In genomic region chr20:34736106-34736505, GRCh38 we compare ENCODE assay signal across 13 cellular contexts.
"Had no signal": no experiment of that assay in that cellular context is flagged by ENCODE, and none has a peak within 500 bp of the region (broad histone marks: within the 10 kb centered on the region; RNA-seq: fewer than 3 reads in every experiment).

No MANE protein-coding gene starts in this region.

- H3K27me3 Mint-ChIP-seq: activated naive CD8-positive, alpha-beta T cell treated with anti-CD3 and anti-CD28 coated beads, Interleukin-2, amount 10 ng/mL, durations not matched to agents 7 days and 5 days; stimulated activated memory B cell treated with anti-CD40 and anti-IgM and Interleukin-4, amounts not matched to agents 10 μg/mL and 1 μg/mL and 100 μg/mL, for 72 hours had no signal

- H3K27ac Mint-ChIP-seq: activated naive CD8-positive, alpha-beta T cell treated with anti-CD3 and anti-CD28 coated beads, Interleukin-2, amount 10 ng/mL, durations not matched to agents 7 days and 5 days; activated T-helper 1 cell treated with anti-CD3 and anti-CD28 coated beads, Interleukin-12 subunit alpha, Interleukin-12 subunit beta, Interleukin-2, Interleukin-4 antibody, amounts not matched to agents 30 ng/mL and 10 ng/mL and 1 ng/mL, durations not matched to agents 14 hours and 24 hours and 36 hours; endodermal cell; nephron; stimulated activated memory B cell treated with anti-CD40 and anti-IgM and Interleukin-4, amounts not matched to agents 10 μg/mL and 1 μg/mL and 100 μg/mL, for 72 hours; T-helper 2 cell treated with Interferon-gamma antibody and Interleukin-4, amounts not matched to agents 5 μg/mL and 100 μg/mL, for 36 hours had no signal

- H3K4me1 Mint-ChIP-seq: endodermal cell; nephron; stimulated activated memory B cell treated with anti-CD40 and anti-IgM and Interleukin-4, amounts not matched to agents 10 μg/mL and 1 μg/mL and 100 μg/mL, for 72 hours had no signal

- DNase-seq: activated CD4-positive, alpha-beta T cell treated with anti-CD3 and anti-CD28 coated beads, Interleukin-2, amount 50 U/mL, for 1 hour; activated naive CD8-positive, alpha-beta T cell treated with anti-CD3 and anti-CD28 coated beads, Interleukin-2, amount 10 ng/mL, durations not matched to agents 7 days and 5 days; brain microvascular endothelial cell; endodermal cell; mesenchymal stem cell; stimulated activated CD4-positive, alpha-beta T cell treated with anti-CD3 and anti-CD28 coated beads, Interleukin-2, amount 100 ng/mL, for 48 hours; tibial artery had no signal

- H3K27me3 ChIP-seq: brain microvascular endothelial cell, gastroesophageal sphincter, tibial artery had no signal

- H3K4me3 Mint-ChIP-seq: activated naive CD8-positive, alpha-beta T cell treated with anti-CD3 and anti-CD28 coated beads, Interleukin-2, amount 10 ng/mL, durations not matched to agents 7 days and 5 days; activated T-helper 1 cell treated with anti-CD3 and anti-CD28 coated beads, Interleukin-12 subunit alpha, Interleukin-12 subunit beta, Interleukin-2, Interleukin-4 antibody, amounts not matched to agents 30 ng/mL and 10 ng/mL and 1 ng/mL, durations not matched to agents 14 hours and 24 hours and 36 hours; endodermal cell; nephron; stimulated activated memory B cell treated with anti-CD40 and anti-IgM and Interleukin-4, amounts not matched to agents 10 μg/mL and 1 μg/mL and 100 μg/mL, for 72 hours; T-helper 2 cell treated with Interferon-gamma antibody and Interleukin-4, amounts not matched to agents 5 μg/mL and 100 μg/mL, for 36 hours had no signal

- H3K9me3 Mint-ChIP-seq: activated naive CD8-positive, alpha-beta T cell treated with anti-CD3 and anti-CD28 coated beads, Interleukin-2, amount 10 ng/mL, durations not matched to agents 7 days and 5 days; activated T-helper 1 cell treated with anti-CD3 and anti-CD28 coated beads, Interleukin-12 subunit alpha, Interleukin-12 subunit beta, Interleukin-2, Interleukin-4 antibody, amounts not matched to agents 30 ng/mL and 10 ng/mL and 1 ng/mL, durations not matched to agents 14 hours and 24 hours and 36 hours; endodermal cell; nephron; stimulated activated memory B cell treated with anti-CD40 and anti-IgM and Interleukin-4, amounts not matched to agents 10 μg/mL and 1 μg/mL and 100 μg/mL, for 72 hours; T-helper 2 cell treated with Interferon-gamma antibody and Interleukin-4, amounts not matched to agents 5 μg/mL and 100 μg/mL, for 36 hours had no signal

- ATAC-seq: activated CD4-positive, CD25-positive, alpha-beta regulatory T cell treated with anti-CD3 and anti-CD28 coated beads, Interleukin-2, amount 50 U/mL, for 24 hours; gastroesophageal sphincter; stimulated activated memory B cell treated with anti-CD40 and anti-IgM and Interleukin-4, amounts not matched to agents 10 μg/mL and 1 μg/mL and 100 μg/mL, for 72 hours had no signal

- H3K9me3 ChIP-seq: gastroesophageal sphincter, tibial artery had no signal

- H3K4me3 ChIP-seq: gastroesophageal sphincter, tibial artery had no signal

- H3K27ac ChIP-seq: brain microvascular endothelial cell, gastroesophageal sphincter, tibial artery had no signal
